6 cellular contexts compared by ENCODE assay signal in genomic region chr16:34085038-34085437, GRCh38.
DNase-seq lines count a peak whose midpoint lies in the region; ATAC-seq and TF ChIP-seq lines count a peak whose summit lies in the region.
"Not testable (repeated sequence)": the region's sequence is repeated elsewhere in the genome, so short reads cannot be mapped to it uniquely, and the experiment has no call there.

No MANE protein-coding gene starts in this region.

- not testable (repeated sequence) for H3K36me3 ChIP-seq in IMR-90 (ENCODE audit: control insufficient read depth, insufficient read depth, low read length); naive thymus-derived CD4-positive, alpha-beta T cell (ENCODE audit: control insufficient read depth in 2 of 3, insufficient read depth in 3 of 3, low read length in 3 of 3); upper lobe of right lung

- H3K9me3 ChIP-seq in IMR-90 (ENCODE audit: control insufficient read depth, insufficient read depth, low read length); right cardiac atrium (ENCODE audit: control insufficient read depth, low read length): not testable (repeated sequence)
- peaks cover 9 to 38% (median 15%) of the 10 kb centered on the region in 3 experiments for H3K9me3 ChIP-seq in naive thymus-derived CD4-positive, alpha-beta T cell (ENCODE audit: control insufficient read depth in 2 of 3, low read length in 3 of 3)
- peaks cover 32% of the 10 kb centered on the region for H3K9me3 ChIP-seq in upper lobe of right lung

- not testable (repeated sequence) for TF ChIP-seq RAD21 in IMR-90 (IDR thresholded peaks at IDR 0.05; ENCODE audit: low read length)

- not testable (repeated sequence) for H3K27ac Mint-ChIP-seq in naive thymus-derived CD4-positive, alpha-beta T cell

- peak overlapping the region; percentile 36 for H2BK5ac ChIP-seq in IMR-90 (ENCODE audit: low read depth, low read length, poor library complexity, severe bottlenecking)

- not testable (repeated sequence) for H2AFZ ChIP-seq in IMR-90 (replicated peaks; ENCODE audit: low read length, poor library complexity)

- not testable (repeated sequence) for H3K4me3 ChIP-seq in IMR-90 (ENCODE audit: insufficient read depth, low read depth, low read length); right cardiac atrium (ENCODE audit: low read length); naive thymus-derived CD4-positive, alpha-beta T cell (ENCODE audit: low read length); upper lobe of right lung

- not testable (repeated sequence) for H3K9ac ChIP-seq in IMR-90 (ENCODE audit: low read depth, low read length)

- H3K27ac ChIP-seq in IMR-90 (ENCODE audit: insufficient read depth, low read length); right cardiac atrium (ENCODE audit: low read length); naive thymus-derived CD4-positive, alpha-beta T cell (ENCODE audit: low read depth, low read length); upper lobe of right lung: not testable (repeated sequence)

- H3K27me3 ChIP-seq in IMR-90 (ENCODE audit: control insufficient read depth, insufficient read depth, low read length); right cardiac atrium (ENCODE audit: control insufficient read depth, insufficient read depth); naive thymus-derived CD4-positive, alpha-beta T cell (ENCODE audit: control insufficient read depth in 2 of 2, insufficient read depth in 2 of 2, low read length in 2 of 2); upper lobe of right lung: not testable (repeated sequence)

- not testable (repeated sequence) for H2AK9ac ChIP-seq in IMR-90 (replicated peaks; ENCODE audit: low read depth, low read length, poor library complexity)

- H3K4me1 Mint-ChIP-seq in naive thymus-derived CD4-positive, alpha-beta T cell = not testable (repeated sequence)

- H3K9me1 ChIP-seq in IMR-90 (ENCODE audit: insufficient read depth, low read length) = not testable (repeated sequence)

- not testable (repeated sequence) for H4K8ac ChIP-seq in IMR-90 (ENCODE audit: low read depth in 2 of 2, low read length in 2 of 2)

- 21 to 100% methylated on average over 1 to 2 of the region's 5 CpGs for whole genome bisulfite sequencing in IMR-90 (ENCODE audit: extremely low coverage in 2 of 2, insufficient read length in 1 of 2), 2 experiments
- WGBS in right cardiac atrium = 53% methylated on average over 5 of the region's 5 CpGs

- intact Hi-C loops in IMR-90 (cut with micrococcal nuclease); right cardiac atrium (cut with DNase I); naive thymus-derived CD4-positive, alpha-beta T cell (cut with micrococcal nuclease); upper lobe of right lung (cut with DNase I): not testable (repeated sequence)

- H3K4me3 Mint-ChIP-seq in naive thymus-derived CD4-positive, alpha-beta T cell = peak overlapping the region in 1 of 10 donors; percentile 11

- not testable (repeated sequence) for H2BK15ac ChIP-seq in IMR-90 (ENCODE audit: low read depth, low read length)

- not testable (repeated sequence) for H2BK120ac ChIP-seq in IMR-90 (ENCODE audit: low read depth, low read length)

- TF ChIP-seq POLR2A in IMR-90 (IDR thresholded peaks at IDR 0.05; ENCODE audit: low read depth, low read length) = not testable (repeated sequence)

- POLR2A ChIA-PET in IMR-90 (lab: Charles Lee; ENCODE audit: unreplicated experiment); naive thymus-derived CD4-positive, alpha-beta T cell (lab: Charles Lee): not testable (repeated sequence)

- in situ Hi-C loops in IMR-90 (cut with MboI; ENCODE audit: low sequenced_read_pairs) = not testable (repeated sequence)

- H3K9me3 Mint-ChIP-seq in naive thymus-derived CD4-positive, alpha-beta T cell = peaks cover 16 to 95% (median 76%) of the 10 kb centered on the region in 11 donors

- H4K91ac ChIP-seq in IMR-90 (ENCODE audit: insufficient read depth, low read depth, low read length) = not testable (repeated sequence)

- H2BK20ac ChIP-seq in IMR-90 (ENCODE audit: low read depth, low read length) = not testable (repeated sequence)

- BruUV-seq in IMR-90 (replicated peaks; lab: Mats Ljungman, UMichigan) = not testable (repeated sequence)

- not testable (repeated sequence) for H4K5ac ChIP-seq in IMR-90 (ENCODE audit: low read depth, low read length)

- not testable (repeated sequence) for H3K79me1 ChIP-seq in IMR-90 (ENCODE audit: low read depth in 1 of 2, low read length in 2 of 2)

- dilution Hi-C loops in IMR-90 (cut with HindIII; ENCODE audit: low sequenced_read_pairs, unreplicated experiment) = not testable (repeated sequence)

- H3K4me1 ChIP-seq in IMR-90 (ENCODE audit: control insufficient read depth, insufficient read depth, low read length); right cardiac atrium (ENCODE audit: control insufficient read depth, insufficient read depth, low read length); naive thymus-derived CD4-positive, alpha-beta T cell (ENCODE audit: control insufficient read depth in 2 of 2, insufficient read depth in 2 of 2, low read length in 2 of 2); upper lobe of right lung: not testable (repeated sequence)

- not testable (repeated sequence) for H3K4me2 ChIP-seq in IMR-90 (ENCODE audit: low read depth, low read length)

- H3K4ac ChIP-seq in IMR-90 (ENCODE audit: low read depth, low read length) = not testable (repeated sequence)

- H3K23ac ChIP-seq in IMR-90 (ENCODE audit: low read depth, low read length) = not testable (repeated sequence)

- not testable (repeated sequence) for H3K56ac ChIP-seq in IMR-90 (ENCODE audit: extremely low read depth, insufficient read depth, low read length)

- CTCF ChIA-PET in IMR-90 (lab: Yijun Ruan, JAX); naive thymus-derived CD4-positive, alpha-beta T cell (lab: Charles Lee): not testable (repeated sequence)

- peaks cover 10 to 74% (median 20%) of the 10 kb centered on the region in 5 donors for H3K36me3 Mint-ChIP-seq in naive thymus-derived CD4-positive, alpha-beta T cell

- not testable (repeated sequence) for H4K20me1 ChIP-seq in IMR-90 (ENCODE audit: insufficient read depth, low read length)

- ATAC-seq in GM18907 (IDR thresholded peaks at IDR 0.05; ENCODE audit: unreplicated experiment) = peak; percentile 51
- ATAC-seq in IMR-90 (ENCODE audit: low read depth) = not testable (repeated sequence)
- peak; percentile 74 for ATAC-seq in esophagus mucosa
- peak; percentile 47 to 71 for ATAC-seq in right cardiac atrium
- ATAC-seq in naive thymus-derived CD4-positive, alpha-beta T cell = peak; percentile 32
- peak; percentile 77 for ATAC-seq in upper lobe of right lung

- not testable (repeated sequence) for H3K18ac ChIP-seq in IMR-90 (ENCODE audit: low read depth, low read length)

- TF ChIP-seq CTCF in IMR-90 (conservative IDR thresholded peaks at IDR 0.05; ENCODE audit: low read depth, low read length); upper lobe of right lung (IDR thresholded peaks at IDR 0.05): not testable (repeated sequence)

- H2AK5ac ChIP-seq in IMR-90 (ENCODE audit: low read depth, low read length) = not testable (repeated sequence)

- not testable (repeated sequence) for H3K14ac ChIP-seq in IMR-90 (replicated peaks; ENCODE audit: low read depth, low read length)

- not testable (repeated sequence) for H3K27me3 Mint-ChIP-seq in naive thymus-derived CD4-positive, alpha-beta T cell

- DNase-seq in IMR-90; right cardiac atrium; naive thymus-derived CD4-positive, alpha-beta T cell; upper lobe of right lung: not testable (repeated sequence)
